In the genomic region with DNA sequence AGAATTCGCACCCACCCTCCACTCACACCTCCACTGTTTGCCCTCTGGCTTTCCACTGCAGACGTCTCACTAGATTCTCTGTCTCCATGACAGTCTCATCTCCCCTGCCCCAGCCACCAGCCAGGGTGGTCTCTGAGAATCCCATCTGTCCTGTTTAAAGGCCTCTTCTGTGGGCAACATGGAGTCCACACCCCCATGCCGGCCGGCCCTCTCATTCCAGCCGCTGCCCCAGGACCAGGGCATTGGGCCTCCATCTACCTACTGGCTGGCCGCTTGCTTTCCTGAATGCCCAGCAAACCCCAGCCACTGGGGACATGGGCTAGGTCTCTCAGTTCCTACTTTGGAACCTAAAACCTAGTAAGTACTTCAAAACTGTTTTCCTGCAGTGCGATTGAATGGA, we compare ENCODE assay signal across 1 cellular context.
TF ChIP-seq lines count a peak whose summit lies in the region.

No MANE protein-coding gene starts in this region.

TF ChIP-seq in GM23338, 12 proteins besides CTCF, POLR2A, EP300 and RAD21 (continued from another document):
- no peak for TF ChIP-seq POLR2AphosphoS5 (IDR thresholded peaks at IDR 0.05; ENCODE audit: low read depth)
- TF ChIP-seq, protein P1, sequence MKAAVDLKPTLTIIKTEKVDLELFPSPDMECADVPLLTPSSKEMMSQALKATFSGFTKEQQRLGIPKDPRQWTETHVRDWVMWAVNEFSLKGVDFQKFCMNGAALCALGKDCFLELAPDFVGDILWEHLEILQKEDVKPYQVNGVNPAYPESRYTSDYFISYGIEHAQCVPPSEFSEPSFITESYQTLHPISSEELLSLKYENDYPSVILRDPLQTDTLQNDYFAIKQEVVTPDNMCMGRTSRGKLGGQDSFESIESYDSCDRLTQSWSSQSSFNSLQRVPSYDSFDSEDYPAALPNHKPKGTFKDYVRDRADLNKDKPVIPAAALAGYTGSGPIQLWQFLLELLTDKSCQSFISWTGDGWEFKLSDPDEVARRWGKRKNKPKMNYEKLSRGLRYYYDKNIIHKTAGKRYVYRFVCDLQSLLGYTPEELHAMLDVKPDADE (IDR thresholded peaks at IDR 0.05): no peak
- TF ChIP-seq ZNF331 (CRISPR knock-in tag; IDR thresholded peaks at IDR 0.05; ENCODE audit: low read depth): no peak
- no peak for TF ChIP-seq EZH2phosphoT487 (IDR thresholded peaks at IDR 0.05; ENCODE audit: unreplicated experiment)
- TF ChIP-seq, protein P2, sequence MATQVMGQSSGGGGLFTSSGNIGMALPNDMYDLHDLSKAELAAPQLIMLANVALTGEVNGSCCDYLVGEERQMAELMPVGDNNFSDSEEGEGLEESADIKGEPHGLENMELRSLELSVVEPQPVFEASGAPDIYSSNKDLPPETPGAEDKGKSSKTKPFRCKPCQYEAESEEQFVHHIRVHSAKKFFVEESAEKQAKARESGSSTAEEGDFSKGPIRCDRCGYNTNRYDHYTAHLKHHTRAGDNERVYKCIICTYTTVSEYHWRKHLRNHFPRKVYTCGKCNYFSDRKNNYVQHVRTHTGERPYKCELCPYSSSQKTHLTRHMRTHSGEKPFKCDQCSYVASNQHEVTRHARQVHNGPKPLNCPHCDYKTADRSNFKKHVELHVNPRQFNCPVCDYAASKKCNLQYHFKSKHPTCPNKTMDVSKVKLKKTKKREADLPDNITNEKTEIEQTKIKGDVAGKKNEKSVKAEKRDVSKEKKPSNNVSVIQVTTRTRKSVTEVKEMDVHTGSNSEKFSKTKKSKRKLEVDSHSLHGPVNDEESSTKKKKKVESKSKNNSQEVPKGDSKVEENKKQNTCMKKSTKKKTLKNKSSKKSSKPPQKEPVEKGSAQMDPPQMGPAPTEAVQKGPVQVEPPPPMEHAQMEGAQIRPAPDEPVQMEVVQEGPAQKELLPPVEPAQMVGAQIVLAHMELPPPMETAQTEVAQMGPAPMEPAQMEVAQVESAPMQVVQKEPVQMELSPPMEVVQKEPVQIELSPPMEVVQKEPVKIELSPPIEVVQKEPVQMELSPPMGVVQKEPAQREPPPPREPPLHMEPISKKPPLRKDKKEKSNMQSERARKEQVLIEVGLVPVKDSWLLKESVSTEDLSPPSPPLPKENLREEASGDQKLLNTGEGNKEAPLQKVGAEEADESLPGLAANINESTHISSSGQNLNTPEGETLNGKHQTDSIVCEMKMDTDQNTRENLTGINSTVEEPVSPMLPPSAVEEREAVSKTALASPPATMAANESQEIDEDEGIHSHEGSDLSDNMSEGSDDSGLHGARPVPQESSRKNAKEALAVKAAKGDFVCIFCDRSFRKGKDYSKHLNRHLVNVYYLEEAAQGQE (IDR thresholded peaks at IDR 0.05; ENCODE audit: unreplicated experiment): no peak
